ENCODE assay signal across 1 cellular context in genomic region chr2:42342795-42343241, GRCh38.
TF ChIP-seq lines count a peak whose summit lies in the region.

No MANE protein-coding gene starts in this region.

TF ChIP-seq in HepG2, 621 proteins besides CTCF, POLR2A, EP300 and RAD21 (continued from another document and continues in another):
- TF ChIP-seq ARID4A (CRISPR knock-in tag; IDR thresholded peaks at IDR 0.05; ENCODE audit: borderline replicate concordance): 0 out of 2 replicates have a peak, but pooled peaks have one; percentile 3
- TF ChIP-seq ZNF674 (CRISPR knock-in tag; IDR thresholded peaks at IDR 0.05; ENCODE audit: low read depth): no peak
- TF ChIP-seq ZNF275 (CRISPR knock-in tag; IDR thresholded peaks at IDR 0.05; ENCODE audit: borderline replicate concordance): no peak
- peak; percentile 14; the same call in 1 of the 2 replicates for TF ChIP-seq IRF2 (CRISPR knock-in tag; IDR thresholded peaks at IDR 0.05)
- 0 out of 2 replicates have a peak, but pooled peaks have one; percentile 12 for TF ChIP-seq NFKB2 (CRISPR knock-in tag; IDR thresholded peaks at IDR 0.05; ENCODE audit: borderline replicate concordance)
- TF ChIP-seq PAF1 (CRISPR knock-in tag; IDR thresholded peaks at IDR 0.05): peak; percentile 6; the same call in 1 of the 2 replicates
- TF ChIP-seq, protein P1, sequence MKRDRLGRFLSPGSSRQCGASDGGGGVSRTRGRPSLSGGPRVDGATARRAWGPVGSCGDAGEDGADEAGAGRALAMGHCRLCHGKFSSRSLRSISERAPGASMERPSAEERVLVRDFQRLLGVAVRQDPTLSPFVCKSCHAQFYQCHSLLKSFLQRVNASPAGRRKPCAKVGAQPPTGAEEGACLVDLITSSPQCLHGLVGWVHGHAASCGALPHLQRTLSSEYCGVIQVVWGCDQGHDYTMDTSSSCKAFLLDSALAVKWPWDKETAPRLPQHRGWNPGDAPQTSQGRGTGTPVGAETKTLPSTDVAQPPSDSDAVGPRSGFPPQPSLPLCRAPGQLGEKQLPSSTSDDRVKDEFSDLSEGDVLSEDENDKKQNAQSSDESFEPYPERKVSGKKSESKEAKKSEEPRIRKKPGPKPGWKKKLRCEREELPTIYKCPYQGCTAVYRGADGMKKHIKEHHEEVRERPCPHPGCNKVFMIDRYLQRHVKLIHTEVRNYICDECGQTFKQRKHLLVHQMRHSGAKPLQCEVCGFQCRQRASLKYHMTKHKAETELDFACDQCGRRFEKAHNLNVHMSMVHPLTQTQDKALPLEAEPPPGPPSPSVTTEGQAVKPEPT (CRISPR knock-in tag; IDR thresholded peaks at IDR 0.05; ENCODE audit: low read depth): no peak
- no peak for TF ChIP-seq ZNF337 (CRISPR knock-in tag; IDR thresholded peaks at IDR 0.05; ENCODE audit: borderline replicate concordance, low read depth)
- TF ChIP-seq FLYWCH1 (CRISPR knock-in tag; IDR thresholded peaks at IDR 0.05): no peak
- TF ChIP-seq ZNF768 (CRISPR knock-in tag; IDR thresholded peaks at IDR 0.05): peak; percentile 59; the same call in 1 of the 2 replicates
- 0 out of 2 replicates have a peak, but pooled peaks have one; percentile 37 for TF ChIP-seq ZNF670 (CRISPR knock-in tag; IDR thresholded peaks at IDR 0.05; ENCODE audit: borderline replicate concordance)
- no peak for TF ChIP-seq ZNF362 (CRISPR knock-in tag; IDR thresholded peaks at IDR 0.05; ENCODE audit: borderline replicate concordance)
- peak; percentile 5 for TF ChIP-seq RBM22 (optimal IDR thresholded peaks at IDR 0.05; ENCODE audit: low read length)
- no peak for TF ChIP-seq SMARCE1 (IDR thresholded peaks at IDR 0.05; ENCODE audit: borderline replicate concordance)
- TF ChIP-seq SYNCRIP (IDR thresholded peaks at IDR 0.05; ENCODE audit: insufficient read depth, low read depth, low read length): no peak
- no peak for TF ChIP-seq KLF16 (CRISPR knock-in tag; IDR thresholded peaks at IDR 0.05)
- TF ChIP-seq MTA3 (CRISPR knock-in tag; IDR thresholded peaks at IDR 0.05): no peak
- TF ChIP-seq ZGPAT (CRISPR knock-in tag; IDR thresholded peaks at IDR 0.05): peak; percentile 45; the same call in 1 of the 2 replicates
- TF ChIP-seq PREB (CRISPR knock-in tag; IDR thresholded peaks at IDR 0.05): no peak
- TF ChIP-seq, protein P2, sequence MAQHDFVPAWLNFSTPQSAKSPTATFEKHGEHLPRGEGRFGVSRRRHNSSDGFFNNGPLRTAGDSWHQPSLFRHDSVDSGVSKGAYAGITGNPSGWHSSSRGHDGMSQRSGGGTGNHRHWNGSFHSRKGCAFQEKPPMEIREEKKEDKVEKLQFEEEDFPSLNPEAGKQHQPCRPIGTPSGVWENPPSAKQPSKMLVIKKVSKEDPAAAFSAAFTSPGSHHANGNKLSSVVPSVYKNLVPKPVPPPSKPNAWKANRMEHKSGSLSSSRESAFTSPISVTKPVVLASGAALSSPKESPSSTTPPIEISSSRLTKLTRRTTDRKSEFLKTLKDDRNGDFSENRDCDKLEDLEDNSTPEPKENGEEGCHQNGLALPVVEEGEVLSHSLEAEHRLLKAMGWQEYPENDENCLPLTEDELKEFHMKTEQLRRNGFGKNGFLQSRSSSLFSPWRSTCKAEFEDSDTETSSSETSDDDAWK (CRISPR knock-in tag; IDR thresholded peaks at IDR 0.05): no peak
- no peak for TF ChIP-seq MAFK (conservative IDR thresholded peaks at IDR 0.05 in 1 of 2, IDR thresholded peaks at IDR 0.05 in 1 of 2; ENCODE audit: low read length in 2 of 2)
- no peak for TF ChIP-seq KDM5A (IDR thresholded peaks at IDR 0.05; ENCODE audit: borderline replicate concordance, low read length)
- TF ChIP-seq, protein P3, sequence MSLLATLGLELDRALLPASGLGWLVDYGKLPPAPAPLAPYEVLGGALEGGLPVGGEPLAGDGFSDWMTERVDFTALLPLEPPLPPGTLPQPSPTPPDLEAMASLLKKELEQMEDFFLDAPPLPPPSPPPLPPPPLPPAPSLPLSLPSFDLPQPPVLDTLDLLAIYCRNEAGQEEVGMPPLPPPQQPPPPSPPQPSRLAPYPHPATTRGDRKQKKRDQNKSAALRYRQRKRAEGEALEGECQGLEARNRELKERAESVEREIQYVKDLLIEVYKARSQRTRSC (CRISPR knock-in tag; IDR thresholded peaks at IDR 0.05; ENCODE audit: low read depth): no peak
- no peak for TF ChIP-seq SNAPC4 (CRISPR knock-in tag; IDR thresholded peaks at IDR 0.05)
- TF ChIP-seq ZNF143 (CRISPR knock-in tag; IDR thresholded peaks at IDR 0.05): no peak
- no peak for TF ChIP-seq CENPX (CRISPR knock-in tag; IDR thresholded peaks at IDR 0.05)
- TF ChIP-seq ZNF350 (CRISPR knock-in tag; IDR thresholded peaks at IDR 0.05; ENCODE audit: borderline replicate concordance, low read depth): 0 out of 2 replicates have a peak, but pooled peaks have one; percentile 19
- 0 out of 2 replicates have a peak, but pooled peaks have one; percentile 20 for TF ChIP-seq ZBTB7B (CRISPR knock-in tag; IDR thresholded peaks at IDR 0.05)
- 0 out of 2 replicates have a peak, but pooled peaks have one; percentile 18 for TF ChIP-seq ZNF788 (CRISPR knock-in tag; IDR thresholded peaks at IDR 0.05; ENCODE audit: borderline replicate concordance)
- TF ChIP-seq STAG1 (CRISPR knock-in tag; IDR thresholded peaks at IDR 0.05): no peak
- TF ChIP-seq MAZ (IDR thresholded peaks at IDR 0.05; ENCODE audit: borderline replicate concordance, low read depth, low read length): 0 out of 2 replicates have a peak, but pooled peaks have one; percentile 51
- TF ChIP-seq MAZ (CRISPR knock-in tag; IDR thresholded peaks at IDR 0.05; ENCODE audit: low read depth): no peak
- TF ChIP-seq, protein P4, sequence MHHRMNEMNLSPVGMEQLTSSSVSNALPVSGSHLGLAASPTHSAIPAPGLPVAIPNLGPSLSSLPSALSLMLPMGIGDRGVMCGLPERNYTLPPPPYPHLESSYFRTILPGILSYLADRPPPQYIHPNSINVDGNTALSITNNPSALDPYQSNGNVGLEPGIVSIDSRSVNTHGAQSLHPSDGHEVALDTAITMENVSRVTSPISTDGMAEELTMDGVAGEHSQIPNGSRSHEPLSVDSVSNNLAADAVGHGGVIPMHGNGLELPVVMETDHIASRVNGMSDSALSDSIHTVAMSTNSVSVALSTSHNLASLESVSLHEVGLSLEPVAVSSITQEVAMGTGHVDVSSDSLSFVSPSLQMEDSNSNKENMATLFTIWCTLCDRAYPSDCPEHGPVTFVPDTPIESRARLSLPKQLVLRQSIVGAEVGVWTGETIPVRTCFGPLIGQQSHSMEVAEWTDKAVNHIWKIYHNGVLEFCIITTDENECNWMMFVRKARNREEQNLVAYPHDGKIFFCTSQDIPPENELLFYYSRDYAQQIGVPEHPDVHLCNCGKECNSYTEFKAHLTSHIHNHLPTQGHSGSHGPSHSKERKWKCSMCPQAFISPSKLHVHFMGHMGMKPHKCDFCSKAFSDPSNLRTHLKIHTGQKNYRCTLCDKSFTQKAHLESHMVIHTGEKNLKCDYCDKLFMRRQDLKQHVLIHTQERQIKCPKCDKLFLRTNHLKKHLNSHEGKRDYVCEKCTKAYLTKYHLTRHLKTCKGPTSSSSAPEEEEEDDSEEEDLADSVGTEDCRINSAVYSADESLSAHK (CRISPR knock-in tag; IDR thresholded peaks at IDR 0.05; ENCODE audit: borderline replicate concordance): no peak
- TF ChIP-seq ZNF282 (IDR thresholded peaks at IDR 0.05; ENCODE audit: partially characterized antibody): no peak
- peak; percentile 74; the same call in 1 of the 2 replicates for TF ChIP-seq RXRA (CRISPR knock-in tag; IDR thresholded peaks at IDR 0.05)
- TF ChIP-seq ZNF547 (CRISPR knock-in tag; IDR thresholded peaks at IDR 0.05): no peak
